ENCODE assay signal across 18 cellular contexts in the genomic region with DNA sequence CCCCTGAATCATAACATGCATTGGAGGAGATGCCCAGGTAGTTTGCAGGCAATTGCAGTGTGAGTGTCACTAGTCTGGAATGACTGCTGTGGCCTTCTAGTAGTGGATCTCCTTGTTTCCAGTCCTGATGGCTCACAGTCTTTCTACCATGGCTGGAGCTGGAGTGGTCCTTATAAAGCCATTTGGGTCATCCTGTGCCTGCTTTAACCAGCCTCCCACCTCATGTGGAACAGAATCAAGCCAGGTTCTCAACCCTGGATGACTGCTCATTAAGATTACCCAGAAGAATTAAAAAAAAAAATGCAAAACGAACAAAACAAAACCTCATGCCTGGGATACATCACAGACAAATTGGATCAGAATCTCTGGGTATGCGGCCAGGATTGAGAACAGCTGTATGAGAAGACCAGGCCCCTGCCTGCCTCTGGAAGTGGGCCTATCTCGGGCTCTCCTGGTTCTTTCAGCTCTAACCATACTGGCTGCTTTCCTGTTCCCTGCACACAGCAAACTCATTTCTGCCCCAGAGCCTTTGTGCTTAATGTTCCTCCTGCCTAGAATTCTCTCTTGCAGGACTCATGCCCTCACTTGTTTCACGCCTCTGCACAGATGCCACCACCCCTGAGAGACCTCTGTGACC.
DNase-seq lines count a peak whose midpoint lies in the region; ATAC-seq and TF ChIP-seq lines count a peak whose summit lies in the region.
"Had no signal": no experiment of that assay in that cellular context is flagged by ENCODE, and none has a peak within 500 bp of the region (broad histone marks: within the 10 kb centered on the region; RNA-seq: fewer than 3 reads in every experiment).

No MANE protein-coding gene starts in this region.

- no peak for ATAC-seq in activated T-cell treated with anti-CD3 and anti-CD28 coated beads, Interleukin-2, amount 50 U/mL, for 72 hours (replicated peaks in 1 of 2)
- ATAC-seq in lower lobe of right lung: peak; percentile 40 to 52
- ATAC-seq: left colon, pancreas had no signal

- no peaks in the 10 kb centered on the region for H3K27me3 ChIP-seq in lower lobe of right lung (ENCODE audit: low read depth)
- no peaks in the 10 kb centered on the region for H3K27me3 ChIP-seq in tibial artery
- H3K27me3 ChIP-seq: pancreas had no signal

- H3K4me3 ChIP-seq in lower lobe of right lung (no peak overlapping the region), tibial artery (no peak overlapping the region)
- H3K4me3 ChIP-seq: pancreas had no signal

- no peaks in the 10 kb centered on the region for H3K36me3 Mint-ChIP-seq in activated T-cell treated with anti-CD3 and anti-CD28 coated beads, Interleukin-2, amount 50 U/mL, for 72 hours (ENCODE audit: insufficient read depth in 2 of 2)

- H3K36me3 ChIP-seq in lower lobe of right lung (no peaks in the 10 kb centered on the region), tibial artery (no peaks in the 10 kb centered on the region)
- H3K36me3 ChIP-seq: pancreas had no signal

- H3K4me1 ChIP-seq in lower lobe of right lung: peaks cover 38% of the 10 kb centered on the region
- H3K4me1 ChIP-seq in tibial artery: peaks cover 0 to 62% (median 23%) of the 10 kb centered on the region in 4 donors

- no peak overlapping the region for H3K4me3 Mint-ChIP-seq in activated T-cell treated with anti-CD3 and anti-CD28 coated beads, Interleukin-2, amount 50 U/mL, for 72 hours

- H3K27ac ChIP-seq in caudate nucleus (ENCODE audit: low read depth, low read length) (peak overlapping the region; percentile 54), lower lobe of right lung (no peak overlapping the region), tibial artery (peak overlapping the region; percentile 21 to 57)
- H3K27ac ChIP-seq: pancreas had no signal

- no peaks in the 10 kb centered on the region for H3K9me3 Mint-ChIP-seq in activated T-cell treated with anti-CD3 and anti-CD28 coated beads, Interleukin-2, amount 50 U/mL, for 72 hours

- TF ChIP-seq CTCF in lower lobe of right lung (IDR thresholded peaks at IDR 0.05) (no peak), tibial artery (IDR thresholded peaks at IDR 0.05) (no peak), GM13977 (IDR thresholded peaks at IDR 0.05; ENCODE audit: extremely low read depth, insufficient read depth, missing control alignments) (no peak)

- H3K9me3 ChIP-seq in lower lobe of right lung (no peaks in the 10 kb centered on the region), tibial artery (no peaks in the 10 kb centered on the region)
- H3K9me3 ChIP-seq: pancreas had no signal

- peak overlapping the region; percentile 89 for H3K27ac Mint-ChIP-seq in activated T-cell treated with anti-CD3 and anti-CD28 coated beads, Interleukin-2, amount 50 U/mL, for 72 hours

- no peak for DNase-seq in activated T-cell treated with anti-CD3 and anti-CD28 coated beads, Interleukin-2, amount 50 U/mL, for 72 hours
- DNase-seq in activated T-cell treated with anti-CD3 and anti-CD28 coated beads, Interleukin-2, amount 50 U/mL, for 48 hours: no peak
- DNase-seq in caudate nucleus (lab: John Stamatoyannopoulos, UW) (no peak), lower lobe of right lung (no peak), tibial artery (no peak), GM13977 (ENCODE audit: low spot score) (no peak), cerebellar cortex (ENCODE audit: low spot score) (no peak), iPS-NIHi11 (ENCODE audit: low spot score) (no peak)
- DNase-seq: activated gamma-delta T cell treated with Interleukin-2 at 50 U/mL for 16 hours; aorta; C1 segment of cervical spinal cord; DMS 273 treated with DMSO at 0.1 percent for 48 hours; Kasumi-1; left colon; NCI-H1105; NCI-H526 treated with DMSO at 0.1 percent for 48 hours; pancreas; stimulated activated CD4-positive, alpha-beta T cell treated with anti-CD3 and anti-CD28 coated beads, Interleukin-1b, Interleukin-23, amount 100 ng/mL, for 48 hours had no signal

- no peaks in the 10 kb centered on the region for H3K27me3 Mint-ChIP-seq in activated T-cell treated with anti-CD3 and anti-CD28 coated beads, Interleukin-2, amount 50 U/mL, for 72 hours (ENCODE audit: low read depth)

- in situ Hi-C loops in GM13977 (cut with MboI; ENCODE audit: low pct_unique_long_range_greater_than_20kb, low sequenced_read_pairs, unreplicated experiment): no loop called here

- intact Hi-C loops in lower lobe of right lung (cut with DNase I): no loop called here
- intact Hi-C loops in tibial artery (cut with DNase I; ENCODE audit: low total_unique reads): loop anchor here (5.0 kb wide), 1 partner anchor 172 kb away; no protein-coding TSS in a partner anchor

- H3K4me1 Mint-ChIP-seq in activated T-cell treated with anti-CD3 and anti-CD28 coated beads, Interleukin-2, amount 50 U/mL, for 72 hours (ENCODE audit: low read depth): peaks cover 52% of the 10 kb centered on the region

Comparison
In these comparisons a context has a peak if more than half of its experiments do, and no peak if none do; other contexts are left out.
1. ATAC-seq: peak in lower lobe of right lung (2 of 2); none in activated T-cell treated with anti-CD3 and anti-CD28 coated beads, Interleukin-2, amount 50 U/mL, for 72 hours (0 of 2).